Comparison of ENCODE assay signal across 18 cellular contexts in genomic region chr12:38502420-38502819, GRCh38.
A peak's percentile ranks its signal among the peaks of the same experiment; 100 is the strongest.
DNase-seq lines count a peak whose midpoint lies in the region; ATAC-seq and TF ChIP-seq lines count a peak whose summit lies in the region.
"Had no signal": no experiment of that assay in that cellular context is flagged by ENCODE, and none has a peak within 500 bp of the region (broad histone marks: within the 10 kb centered on the region; RNA-seq: fewer than 3 reads in every experiment).

No MANE protein-coding gene starts in this region.

- no peaks in the 10 kb centered on the region for H3K27me3 ChIP-seq in prostate gland (replicated peaks; ENCODE audit: insufficient read depth)
- H3K27me3 ChIP-seq: BLaER1 had no signal

- no peaks in the 10 kb centered on the region for H3K36me3 ChIP-seq in prostate gland
- H3K36me3 ChIP-seq: BLaER1 had no signal

- TF ChIP-seq POLR2A in prostate gland (IDR thresholded peaks at IDR 0.05) = no peak

- no peaks in the 10 kb centered on the region for H3K36me3 Mint-ChIP-seq in neural crest cell (ENCODE audit: low read depth)
- H3K36me3 Mint-ChIP-seq: CD14-positive monocyte; CD4-positive, alpha-beta memory T cell had no signal

- H3K27ac ChIP-seq in prostate gland = no peak overlapping the region
- H3K27ac ChIP-seq: BLaER1 had no signal

- H3K4me1 ChIP-seq in prostate gland (replicated peaks) = no peaks in the 10 kb centered on the region
- H3K4me1 ChIP-seq: BLaER1 had no signal

- H3K9me3 Mint-ChIP-seq in neural crest cell = peaks cover 2% of the 10 kb centered on the region

- 53% methylated on average over 4 of the region's 4 CpGs for WGBS in prostate gland

- H3K27ac Mint-ChIP-seq in neural crest cell (ENCODE audit: unreplicated experiment) = peak overlapping the region; percentile 54
- H3K27ac Mint-ChIP-seq: CD4-positive, alpha-beta memory T cell; H9 had no signal

- peaks cover 25% of the 10 kb centered on the region for H3K4me1 Mint-ChIP-seq in neural crest cell
- H3K4me1 Mint-ChIP-seq: CD14-positive monocyte; CD4-positive, alpha-beta memory T cell had no signal

- no peak overlapping the region for H3K4me3 ChIP-seq in prostate gland
- H3K4me3 ChIP-seq: BLaER1 had no signal

- no peak for TF ChIP-seq CTCF in neural crest cell (conservative IDR thresholded peaks at IDR 0.05)
- TF ChIP-seq CTCF in prostate gland (IDR thresholded peaks at IDR 0.05) = no peak

- peak; percentile 93 for DNase-seq in NCI-H82 (lab: John Stamatoyannopoulos, UW)
- no peak for DNase-seq in neural crest cell (ENCODE audit: low read depth, low spot score)
- DNase-seq in superior temporal gyrus (ENCODE audit: extremely low spot score) = peak; percentile 31
- no peak for DNase-seq in prostate gland (ENCODE audit: low spot score)
- DNase-seq in MV-4-11 (lab: John Stamatoyannopoulos, UW) = no peak
- DNase-seq in NCI-H2171 treated with DMSO at 0.1 percent for 48 hours (lab: John Stamatoyannopoulos, UW) = no peak
- DNase-seq: ACHN; CD4-positive, alpha-beta memory T cell; DMS153; DMS79; GDM1; GOT3; H9; KG1 had no signal

- no peak for ATAC-seq in SK-N-SH treated with all-trans-retinoic acid at 6 μM for 48 hours
- ATAC-seq in GM21423 (IDR thresholded peaks at IDR 0.05; ENCODE audit: unreplicated experiment) = no peak

- H3K9me3 ChIP-seq in prostate gland = no peaks in the 10 kb centered on the region

- no peaks in the 10 kb centered on the region for H3K27me3 Mint-ChIP-seq in neural crest cell (ENCODE audit: low read depth)
- H3K27me3 Mint-ChIP-seq: CD4-positive, alpha-beta memory T cell had no signal

- H3K4me3 Mint-ChIP-seq in neural crest cell = no peak overlapping the region
- H3K4me3 Mint-ChIP-seq: CD14-positive monocyte; CD4-positive, alpha-beta memory T cell; H9 had no signal

- intact Hi-C loops in prostate gland (cut with DNase I) = no loop called here

TF ChIP-seq in SK-N-SH treated with all-trans-retinoic acid at 6 μM for 48 hours, 23 proteins besides CTCF, POLR2A, EP300 and RAD21:
- TF ChIP-seq ISL1 (CRISPR knock-in tag; IDR thresholded peaks at IDR 0.05) (peak; percentile 48; the same call in 1 of the 2 replicates), TSHZ2 (CRISPR knock-in tag; IDR thresholded peaks at IDR 0.05) (peak; percentile 44; the same call in 1 of the 2 replicates), TOX (CRISPR knock-in tag; IDR thresholded peaks at IDR 0.05; ENCODE audit: borderline replicate concordance) (no peak), GLIS3 (CRISPR knock-in tag; IDR thresholded peaks at IDR 0.05) (no peak), PATZ1 (CRISPR knock-in tag; IDR thresholded peaks at IDR 0.05; ENCODE audit: borderline replicate concordance) (no peak), RARB (CRISPR knock-in tag; IDR thresholded peaks at IDR 0.05) (no peak), ZC3H10 (CRISPR knock-in tag; IDR thresholded peaks at IDR 0.05) (no peak), ZNF70 (CRISPR knock-in tag; IDR thresholded peaks at IDR 0.05) (no peak), TCF4 (CRISPR knock-in tag; IDR thresholded peaks at IDR 0.05; ENCODE audit: borderline replicate concordance) (peak; percentile 11; the same call in 1 of the 2 replicates), CREB5 (CRISPR knock-in tag; IDR thresholded peaks at IDR 0.05; ENCODE audit: low read depth) (no peak), BACH2 (CRISPR knock-in tag; IDR thresholded peaks at IDR 0.05; ENCODE audit: borderline replicate concordance) (no peak), ZFP30 (CRISPR knock-in tag; IDR thresholded peaks at IDR 0.05) (no peak), CSRNP3 (CRISPR knock-in tag; IDR thresholded peaks at IDR 0.05) (no peak), ZNF565 (CRISPR knock-in tag; conservative IDR thresholded peaks at IDR 0.05; ENCODE audit: low read depth) (no peak), PPARA (CRISPR knock-in tag; IDR thresholded peaks at IDR 0.05; ENCODE audit: borderline replicate concordance) (no peak), ZNF8 (CRISPR knock-in tag; IDR thresholded peaks at IDR 0.05) (no peak), CSDC2 (CRISPR knock-in tag; IDR thresholded peaks at IDR 0.05) (no peak), SNAI2 (CRISPR knock-in tag; IDR thresholded peaks at IDR 0.05) (no peak), ESRRG (CRISPR knock-in tag; IDR thresholded peaks at IDR 0.05) (no peak), ZFP3 (CRISPR knock-in tag; IDR thresholded peaks at IDR 0.05) (no peak), ARNTL (CRISPR knock-in tag; IDR thresholded peaks at IDR 0.05; ENCODE audit: borderline replicate concordance, low read depth) (no peak)

Comparison
In these comparisons a context has a peak if more than half of its experiments do, and no peak if none do; other contexts are left out.
1. DNase-seq: peak in NCI-H82 (single experiment) and superior temporal gyrus (single experiment); none in neural crest cell (single experiment), prostate gland (single experiment), MV-4-11 (single experiment) and NCI-H2171 treated with DMSO at 0.1 percent for 48 hours (single experiment).